In the genomic region with DNA sequence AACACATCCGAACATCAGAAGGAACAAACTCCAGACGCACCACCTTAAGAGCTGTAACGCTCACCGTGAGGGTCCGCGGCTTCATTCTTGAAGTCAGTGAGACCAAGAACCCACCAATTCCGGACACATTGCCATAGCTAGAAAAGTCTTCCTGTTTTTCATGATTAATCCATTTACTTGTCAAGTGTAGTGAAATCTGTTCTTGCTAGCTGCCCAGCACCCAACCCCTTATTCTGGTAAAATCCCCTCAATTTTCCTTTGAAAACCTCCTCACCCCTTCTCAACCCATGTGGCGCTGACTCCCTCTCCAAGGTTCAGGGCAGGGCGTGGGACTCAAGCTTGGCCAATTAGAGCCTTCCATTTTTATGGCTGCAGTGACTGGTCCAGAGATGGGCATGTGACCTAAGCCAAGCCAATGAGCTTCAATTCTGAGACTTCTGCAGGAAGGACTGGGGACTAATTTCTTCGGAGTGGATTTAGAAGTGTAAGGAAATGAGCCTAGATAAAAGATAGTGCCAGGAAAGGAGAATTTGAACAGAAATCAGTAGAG, we compare ENCODE assay signal across 13 cellular contexts. TPM values are rescaled to one million over a fixed set of nuclear protein-coding genes. Genes with fewer than 3 reads are reported as not detected.
A peak's percentile ranks its signal among the peaks of the same experiment; 100 is the strongest.
DNase-seq lines count a peak whose midpoint lies in the region; ATAC-seq and TF ChIP-seq lines count a peak whose summit lies in the region.
"Had no signal": no experiment of that assay in that cellular context is flagged by ENCODE, and none has a peak within 500 bp of the region (broad histone marks: within the 10 kb centered on the region; RNA-seq: fewer than 3 reads in every experiment).

No MANE protein-coding gene starts in this region.

- DNase-seq in CD4-positive, CD25-positive, alpha-beta regulatory T cell, result peak in 2 of 3 donors; percentile 16 to 20
- DNase-seq in activated B cell treated with CpG ODN at 0.5 μM for 24 hours (no peak), sciatic nerve (ENCODE audit: low spot score) (no peak), middle frontal gyrus (ENCODE audit: extremely low spot score, low spot score) (no peak), erythroblast (lab: John Stamatoyannopoulos, UW) (no peak), dedifferentiated amniotic fluid mesenchymal stem cell (ENCODE audit: extremely low spot score) (no peak)
- no peak for DNase-seq in effector memory CD8-positive, alpha-beta T cell
- DNase-seq: activated gamma-delta T cell treated with Interleukin-2 at 50 U/mL for 16 hours, Calu3 had no signal

- peaks cover 1 to 6% of the 10 kb centered on the region in 2 experiments for H3K9me3 ChIP-seq in CD4-positive, CD25-positive, alpha-beta regulatory T cell (ENCODE audit: control insufficient read depth in 2 of 2, low read length in 2 of 2)

- peaks cover 7% of the 10 kb centered on the region for H3K36me3 Mint-ChIP-seq in CD4-positive, CD25-positive, alpha-beta regulatory T cell
- H3K36me3 Mint-ChIP-seq in activated B cell treated with CpG ODN at 0.5 μM for 24 hours (ENCODE audit: low read depth), result peaks cover 19% of the 10 kb centered on the region
- peaks cover 4% of the 10 kb centered on the region for H3K36me3 Mint-ChIP-seq in effector memory CD8-positive, alpha-beta T cell (ENCODE audit: insufficient read depth)

- no peaks in the 10 kb centered on the region for H3K36me3 ChIP-seq in CD4-positive, CD25-positive, alpha-beta regulatory T cell (ENCODE audit: control insufficient read depth, insufficient read depth, low read length)

- TF ChIP-seq CTCF in activated B cell treated with CpG ODN at 0.5 μM for 24 hours (IDR thresholded peaks at IDR 0.05), result no peak

- peaks cover 25 to 67% (median 45%) of the 10 kb centered on the region in 4 donors for H3K4me1 Mint-ChIP-seq in CD4-positive, CD25-positive, alpha-beta regulatory T cell
- H3K4me1 Mint-ChIP-seq in activated B cell treated with CpG ODN at 0.5 μM for 24 hours, result peaks cover 39% of the 10 kb centered on the region
- H3K4me1 Mint-ChIP-seq in effector memory CD8-positive, alpha-beta T cell (ENCODE audit: low read depth in 2 of 2), result peaks cover 48 to 56% of the 10 kb centered on the region in 2 donors

- intact Hi-C loops in activated B cell treated with CpG ODN at 0.5 μM for 24 hours (cut with micrococcal nuclease) (loop anchor here (2.0 to 10.0 kb wide), 4 partner anchors 51 to 1495 kb away; a partner anchor contains a TSS), sciatic nerve (cut with DNase I) (no loop called here)

- POLR2A ChIA-PET in activated B cell treated with CpG ODN at 0.5 μM for 24 hours (lab: Charles Lee), result interaction anchor here (0.5 to 5.3 kb wide), 18 partner anchors 10 to 759 kb away, joined by 3 to 188 read pairs (median 5); a partner anchor contains a TSS

- H3K4me3 Mint-ChIP-seq in CD4-positive, CD25-positive, alpha-beta regulatory T cell, result peak overlapping the region; percentile 89 to 94 (median 91)
- peak overlapping the region; percentile 88 for H3K4me3 Mint-ChIP-seq in activated B cell treated with CpG ODN at 0.5 μM for 24 hours
- H3K4me3 Mint-ChIP-seq in effector memory CD8-positive, alpha-beta T cell, result peak overlapping the region; percentile 71 to 80

- CTCF ChIA-PET in activated B cell treated with CpG ODN at 0.5 μM for 24 hours (lab: Charles Lee), result interaction anchor here (0.8 to 5.0 kb wide), 5 partner anchors 8 to 51 kb away, joined by 3 to 30 read pairs (median 7); a partner anchor contains a TSS

- no peak for TF ChIP-seq POLR2A in erythroblast (IDR thresholded peaks at IDR 0.05; ENCODE audit: low read length)

- peaks cover 55% of the 10 kb centered on the region for H3K4me1 ChIP-seq in CD4-positive, CD25-positive, alpha-beta regulatory T cell (ENCODE audit: control insufficient read depth, insufficient read depth, low read length, poor library complexity, severe bottlenecking)

- no peak for ATAC-seq in CD4-positive, CD25-positive, alpha-beta regulatory T cell (ENCODE audit: low read depth in 2 of 2)
- peak; percentile 75 for ATAC-seq in activated B cell treated with CpG ODN at 0.5 μM for 24 hours (ENCODE audit: low read depth)
- ATAC-seq in effector memory CD8-positive, alpha-beta T cell (replicated peaks), result no peak
- ATAC-seq in sciatic nerve, result peak; percentile 67
- no peak for ATAC-seq in GM18519 (IDR thresholded peaks at IDR 0.05; ENCODE audit: low FRiP score, unreplicated experiment)

- H3K27ac ChIP-seq in CD4-positive, CD25-positive, alpha-beta regulatory T cell (ENCODE audit: insufficient read depth, low read length, poor library complexity, severe bottlenecking), result peak overlapping the region; percentile 89

- peaks cover 2 to 8% (median 5%) of the 10 kb centered on the region in 7 donors for H3K9me3 Mint-ChIP-seq in CD4-positive, CD25-positive, alpha-beta regulatory T cell
- H3K9me3 Mint-ChIP-seq in activated B cell treated with CpG ODN at 0.5 μM for 24 hours, result peaks cover 9% of the 10 kb centered on the region
- H3K9me3 Mint-ChIP-seq in effector memory CD8-positive, alpha-beta T cell, result peaks cover 0 to 4% of the 10 kb centered on the region in 2 donors

- peaks cover 11% of the 10 kb centered on the region for H3K27me3 Mint-ChIP-seq in CD4-positive, CD25-positive, alpha-beta regulatory T cell
- H3K27me3 Mint-ChIP-seq in activated B cell treated with CpG ODN at 0.5 μM for 24 hours, result peaks cover 21% of the 10 kb centered on the region
- peaks cover 7 to 21% of the 10 kb centered on the region in 2 donors for H3K27me3 Mint-ChIP-seq in effector memory CD8-positive, alpha-beta T cell

- H3K27me3 ChIP-seq in CD4-positive, CD25-positive, alpha-beta regulatory T cell (ENCODE audit: control insufficient read depth, insufficient read depth, low read length), result peaks cover 11% of the 10 kb centered on the region

- peak overlapping the region; percentile 70 for H3K4me3 ChIP-seq in CD4-positive, CD25-positive, alpha-beta regulatory T cell (ENCODE audit: low read depth, low read length)

- H3K27ac Mint-ChIP-seq in CD4-positive, CD25-positive, alpha-beta regulatory T cell, result peak overlapping the region; percentile 95 to 96 (median 96)
- H3K27ac Mint-ChIP-seq in activated B cell treated with CpG ODN at 0.5 μM for 24 hours, result peak overlapping the region; percentile 89
- H3K27ac Mint-ChIP-seq in effector memory CD8-positive, alpha-beta T cell, result peak overlapping the region; percentile 94 to 98

RNA-seq across cellular contexts. Expression of a gene that starts 9.8 kb away (rescaled TPM):
- total RNA-seq in CD4-positive, CD25-positive, alpha-beta regulatory T cell, result 67.0 TPM
- 10 to 100 TPM; 12.4 to 33.1 (median 20.3) TPM for polyA plus RNA-seq in CD4-positive, CD25-positive, alpha-beta regulatory T cell
- total RNA-seq in activated B cell treated with CpG ODN at 0.5 μM for 24 hours (16.5 and 17.8 TPM in 2 replicates), sciatic nerve (0.49 TPM)
- total RNA-seq: fibroblast of villous mesenchyme, NCI-H460, RPMI7951 had no signal

Comparison
In these comparisons a context has a peak if more than half of its experiments do, and no peak if none do; other contexts are left out.
1. ATAC-seq: peak in activated B cell treated with CpG ODN at 0.5 μM for 24 hours (single experiment) and sciatic nerve (single experiment); none in CD4-positive, CD25-positive, alpha-beta regulatory T cell (0 of 2), effector memory CD8-positive, alpha-beta T cell (single experiment) and GM18519 (single experiment).
2. DNase-seq: peak in CD4-positive, CD25-positive, alpha-beta regulatory T cell (2 of 3); none in activated B cell treated with CpG ODN at 0.5 μM for 24 hours (single experiment), effector memory CD8-positive, alpha-beta T cell (0 of 3), sciatic nerve (single experiment), middle frontal gyrus (single experiment), erythroblast (0 of 2) and dedifferentiated amniotic fluid mesenchymal stem cell (single experiment).
3. RNA of a gene that starts 9.8 kb away (total RNA-seq): 67.0 TPM in CD4-positive, CD25-positive, alpha-beta regulatory T cell (single experiment) and 16.5 to 17.8 TPM in activated B cell treated with CpG ODN at 0.5 μM for 24 hours; 0.49 TPM in sciatic nerve (single experiment); every median in the first group is over 10 times any median in the second.
4. Peak in every context shown above with its lines, with median percentiles within 50 percentile points of each other: H3K27ac Mint-ChIP-seq and H3K4me3 Mint-ChIP-seq.